Comparison of ENCODE assay signal across 8 cellular contexts in genomic region chr4:40908297-40908696, GRCh38.
A peak's percentile ranks its signal among the peaks of the same experiment; 100 is the strongest.
DNase-seq lines count a peak whose midpoint lies in the region; ATAC-seq and TF ChIP-seq lines count a peak whose summit lies in the region.

No MANE protein-coding gene starts in this region.

- H3K27me3 ChIP-seq in left ventricle myocardium inferior (ENCODE audit: low read depth), result no peaks in the 10 kb centered on the region
- H3K27me3 ChIP-seq in PC-3 (ENCODE audit: low read length), result no peaks in the 10 kb centered on the region

- H3K4me1 ChIP-seq in left ventricle myocardium inferior, result peaks cover 22% of the 10 kb centered on the region
- peaks cover 19% of the 10 kb centered on the region for H3K4me1 ChIP-seq in PC-3 (ENCODE audit: insufficient read depth, low read length)

- H3K4me2 ChIP-seq in PC-3 (ENCODE audit: low read length), result peak overlapping the region; percentile 77

- no peaks in the 10 kb centered on the region for H3K9me3 ChIP-seq in left ventricle myocardium inferior (replicated peaks)
- no peaks in the 10 kb centered on the region for H3K9me3 ChIP-seq in PC-3 (ENCODE audit: low read length)

- H3K79me2 ChIP-seq in PC-3 (ENCODE audit: low read length), result no peaks in the 10 kb centered on the region

- H3K9me2 ChIP-seq in PC-3 (replicated peaks; ENCODE audit: low read length), result no peaks in the 10 kb centered on the region

- no peak for DNase-seq in left cardiac atrium
- no peak for DNase-seq in left ventricle myocardium inferior
- DNase-seq in PC-3, result peak; percentile 48
- peak; percentile 51 for DNase-seq in iPS-NIHi11 (ENCODE audit: low spot score)
- no peak for DNase-seq in NK-92 (lab: John Stamatoyannopoulos, UW; ENCODE audit: unreplicated experiment)
- no peak for DNase-seq in GF-D8 (lab: John Stamatoyannopoulos, UW)
- no peak for DNase-seq in 8988T

- BruUV-seq in PC-3 (replicated peaks; lab: Mats Ljungman, UMichigan), result no TSS peak

- POLR2A ChIA-PET in PC-3 (lab: Charles Lee; ENCODE audit: unreplicated experiment), result no interaction called here

- peak overlapping the region; percentile 80 for H2AFZ ChIP-seq in PC-3 (ENCODE audit: low read length)

- CTCF ChIA-PET in PC-3 (lab: Charles Lee), result interaction anchor here (1.0 kb wide), 1 partner anchor 306 kb away, joined by 7 read pairs; the partner anchor contains the start of gene APBB2

- intact Hi-C loops in left cardiac atrium (cut with DNase I), result no loop called here
- intact Hi-C loops in left ventricle myocardium inferior (cut with micrococcal nuclease), result no loop called here
- intact Hi-C loops in PC-3 (cut with micrococcal nuclease), result loop anchor here (2.0 to 5.0 kb wide), 2 partner anchors 17 to 304 kb away; partner anchors contain the start of gene APBB2

- H3K27ac ChIP-seq in left ventricle myocardium inferior (replicated peaks), result no peak overlapping the region
- peak overlapping the region; percentile 93 for H3K27ac ChIP-seq in PC-3 (ENCODE audit: low read length)

- peak overlapping the region; percentile 60 for H3K9ac ChIP-seq in PC-3 (ENCODE audit: low read length)

- no peaks in the 10 kb centered on the region for H4K20me1 ChIP-seq in PC-3 (ENCODE audit: low read length)

- H3K4me3 ChIP-seq in left ventricle myocardium inferior (no peak overlapping the region), PC-3 (ENCODE audit: low read length) (0 out of 2 replicates have a peak overlapping the region, but pooled peaks have one; percentile 21)

- H3F3A ChIP-seq in PC-3 (ENCODE audit: low read length, unreplicated experiment), result no peaks in the 10 kb centered on the region

- TF ChIP-seq CTCF in left ventricle myocardium inferior (IDR thresholded peaks at IDR 0.05; ENCODE audit: borderline replicate concordance) (no peak), PC-3 (conservative IDR thresholded peaks at IDR 0.05; ENCODE audit: low read depth, low read length) (no peak)

- peaks cover 4% of the 10 kb centered on the region for H3K36me3 ChIP-seq in left ventricle myocardium inferior
- H3K36me3 ChIP-seq in PC-3 (ENCODE audit: low read depth, low read length), result no peaks in the 10 kb centered on the region

- peak; percentile 5 to 19 for ATAC-seq in left cardiac atrium
- peak; percentile 20 for ATAC-seq in PC-3
- no peak for ATAC-seq in GM21576 (IDR thresholded peaks at IDR 0.05; ENCODE audit: unreplicated experiment)

Comparison
In these comparisons a context has a peak if more than half of its experiments do, and no peak if none do; other contexts are left out.
1. DNase-seq: peak in PC-3 (single experiment) and iPS-NIHi11 (single experiment); none in left cardiac atrium (single experiment), left ventricle myocardium inferior (single experiment), NK-92 (single experiment), GF-D8 (single experiment) and 8988T (single experiment).